Comparison of ENCODE assay signal across 2 cellular contexts in the genomic region with DNA sequence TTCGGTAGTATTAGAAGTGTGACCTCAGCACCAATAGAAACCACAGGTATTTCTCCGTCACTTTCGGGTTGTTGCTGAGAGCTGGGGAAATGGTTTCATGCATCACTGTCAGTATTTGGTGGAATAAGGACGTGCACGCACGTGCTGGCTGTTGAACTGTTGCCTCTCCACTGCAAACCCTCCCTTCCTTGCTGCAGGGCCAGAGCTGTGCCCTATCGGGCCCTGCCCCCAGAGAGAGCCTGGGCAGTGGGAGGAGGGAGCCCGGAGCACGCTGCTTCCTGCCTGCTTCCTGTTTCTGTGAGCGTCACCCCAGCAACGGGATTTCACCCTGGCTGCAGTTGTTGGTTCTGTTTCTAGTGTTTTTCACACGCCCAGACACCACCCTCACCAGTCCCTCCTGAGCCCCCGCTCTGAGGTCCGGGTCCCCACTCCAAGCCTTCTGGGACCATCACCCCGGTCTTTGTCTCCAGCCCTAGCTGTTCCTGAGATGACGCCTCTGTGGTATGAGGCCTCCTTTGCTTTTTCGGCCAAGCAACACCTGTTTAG.
TF ChIP-seq lines count a peak whose summit lies in the region.

No MANE protein-coding gene starts in this region.

TF ChIP-seq in GM23338, 12 proteins besides CTCF, POLR2A, EP300 and RAD21 (continued from another document):
- TF ChIP-seq, protein P1, sequence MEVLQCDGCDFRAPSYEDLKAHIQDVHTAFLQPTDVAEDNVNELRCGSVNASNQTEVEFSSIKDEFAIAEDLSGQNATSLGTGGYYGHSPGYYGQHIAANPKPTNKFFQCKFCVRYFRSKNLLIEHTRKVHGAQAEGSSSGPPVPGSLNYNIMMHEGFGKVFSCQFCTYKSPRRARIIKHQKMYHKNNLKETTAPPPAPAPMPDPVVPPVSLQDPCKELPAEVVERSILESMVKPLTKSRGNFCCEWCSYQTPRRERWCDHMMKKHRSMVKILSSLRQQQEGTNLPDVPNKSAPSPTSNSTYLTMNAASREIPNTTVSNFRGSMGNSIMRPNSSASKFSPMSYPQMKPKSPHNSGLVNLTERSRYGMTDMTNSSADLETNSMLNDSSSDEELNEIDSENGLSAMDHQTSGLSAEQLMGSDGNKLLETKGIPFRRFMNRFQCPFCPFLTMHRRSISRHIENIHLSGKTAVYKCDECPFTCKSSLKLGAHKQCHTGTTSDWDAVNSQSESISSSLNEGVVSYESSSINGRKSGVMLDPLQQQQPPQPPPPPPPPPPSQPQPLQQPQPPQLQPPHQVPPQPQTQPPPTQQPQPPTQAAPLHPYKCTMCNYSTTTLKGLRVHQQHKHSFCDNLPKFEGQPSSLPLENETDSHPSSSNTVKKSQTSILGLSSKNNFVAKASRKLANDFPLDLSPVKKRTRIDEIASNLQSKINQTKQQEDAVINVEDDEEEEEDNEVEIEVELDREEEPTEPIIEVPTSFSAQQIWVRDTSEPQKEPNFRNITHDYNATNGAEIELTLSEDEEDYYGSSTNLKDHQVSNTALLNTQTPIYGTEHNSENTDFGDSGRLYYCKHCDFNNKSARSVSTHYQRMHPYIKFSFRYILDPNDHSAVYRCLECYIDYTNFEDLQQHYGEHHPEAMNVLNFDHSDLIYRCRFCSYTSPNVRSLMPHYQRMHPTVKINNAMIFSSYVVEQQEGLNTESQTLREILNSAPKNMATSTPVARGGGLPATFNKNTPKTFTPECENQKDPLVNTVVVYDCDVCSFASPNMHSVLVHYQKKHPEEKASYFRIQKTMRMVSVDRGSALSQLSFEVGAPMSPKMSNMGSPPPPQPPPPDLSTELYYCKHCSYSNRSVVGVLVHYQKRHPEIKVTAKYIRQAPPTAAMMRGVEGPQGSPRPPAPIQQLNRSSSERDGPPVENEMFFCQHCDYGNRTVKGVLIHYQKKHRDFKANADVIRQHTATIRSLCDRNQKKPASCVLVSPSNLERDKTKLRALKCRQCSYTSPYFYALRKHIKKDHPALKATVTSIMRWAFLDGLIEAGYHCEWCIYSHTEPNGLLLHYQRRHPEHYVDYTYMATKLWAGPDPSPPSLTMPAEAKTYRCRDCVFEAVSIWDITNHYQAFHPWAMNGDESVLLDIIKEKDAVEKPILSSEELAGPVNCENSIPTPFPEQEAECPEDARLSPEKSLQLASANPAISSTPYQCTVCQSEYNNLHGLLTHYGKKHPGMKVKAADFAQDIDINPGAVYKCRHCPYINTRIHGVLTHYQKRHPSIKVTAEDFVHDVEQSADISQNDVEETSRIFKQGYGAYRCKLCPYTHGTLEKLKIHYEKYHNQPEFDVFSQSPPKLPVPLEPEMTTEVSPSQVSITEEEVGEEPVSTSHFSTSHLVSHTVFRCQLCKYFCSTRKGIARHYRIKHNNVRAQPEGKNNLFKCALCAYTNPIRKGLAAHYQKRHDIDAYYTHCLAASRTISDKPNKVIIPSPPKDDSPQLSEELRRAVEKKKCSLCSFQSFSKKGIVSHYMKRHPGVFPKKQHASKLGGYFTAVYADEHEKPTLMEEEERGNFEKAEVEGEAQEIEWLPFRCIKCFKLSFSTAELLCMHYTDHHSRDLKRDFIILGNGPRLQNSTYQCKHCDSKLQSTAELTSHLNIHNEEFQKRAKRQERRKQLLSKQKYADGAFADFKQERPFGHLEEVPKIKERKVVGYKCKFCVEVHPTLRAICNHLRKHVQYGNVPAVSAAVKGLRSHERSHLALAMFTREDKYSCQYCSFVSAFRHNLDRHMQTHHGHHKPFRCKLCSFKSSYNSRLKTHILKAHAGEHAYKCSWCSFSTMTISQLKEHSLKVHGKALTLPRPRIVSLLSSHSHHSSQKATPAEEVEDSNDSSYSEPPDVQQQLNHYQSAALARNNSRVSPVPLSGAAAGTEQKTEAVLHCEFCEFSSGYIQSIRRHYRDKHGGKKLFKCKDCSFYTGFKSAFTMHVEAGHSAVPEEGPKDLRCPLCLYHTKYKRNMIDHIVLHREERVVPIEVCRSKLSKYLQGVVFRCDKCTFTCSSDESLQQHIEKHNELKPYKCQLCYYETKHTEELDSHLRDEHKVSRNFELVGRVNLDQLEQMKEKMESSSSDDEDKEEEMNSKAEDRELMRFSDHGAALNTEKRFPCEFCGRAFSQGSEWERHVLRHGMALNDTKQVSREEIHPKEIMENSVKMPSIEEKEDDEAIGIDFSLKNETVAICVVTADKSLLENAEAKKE (CRISPR knock-in tag; IDR thresholded peaks at IDR 0.05) = no peak
- no peak for TF ChIP-seq STAT1 (IDR thresholded peaks at IDR 0.05; ENCODE audit: unreplicated experiment)
- no peak for TF ChIP-seq CREB1 (CRISPR knock-in tag; IDR thresholded peaks at IDR 0.05; ENCODE audit: low read depth)
- TF ChIP-seq, protein P2, sequence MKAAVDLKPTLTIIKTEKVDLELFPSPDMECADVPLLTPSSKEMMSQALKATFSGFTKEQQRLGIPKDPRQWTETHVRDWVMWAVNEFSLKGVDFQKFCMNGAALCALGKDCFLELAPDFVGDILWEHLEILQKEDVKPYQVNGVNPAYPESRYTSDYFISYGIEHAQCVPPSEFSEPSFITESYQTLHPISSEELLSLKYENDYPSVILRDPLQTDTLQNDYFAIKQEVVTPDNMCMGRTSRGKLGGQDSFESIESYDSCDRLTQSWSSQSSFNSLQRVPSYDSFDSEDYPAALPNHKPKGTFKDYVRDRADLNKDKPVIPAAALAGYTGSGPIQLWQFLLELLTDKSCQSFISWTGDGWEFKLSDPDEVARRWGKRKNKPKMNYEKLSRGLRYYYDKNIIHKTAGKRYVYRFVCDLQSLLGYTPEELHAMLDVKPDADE (IDR thresholded peaks at IDR 0.05) = no peak
- TF ChIP-seq JUNB (IDR thresholded peaks at IDR 0.05; ENCODE audit: unreplicated experiment) = no peak
- no peak for TF ChIP-seq REST (IDR thresholded peaks at IDR 0.05; ENCODE audit: unreplicated experiment)
- no peak for TF ChIP-seq ZNF114 (CRISPR knock-in tag; IDR thresholded peaks at IDR 0.05)
- no peak for TF ChIP-seq ZNF331 (CRISPR knock-in tag; IDR thresholded peaks at IDR 0.05; ENCODE audit: low read depth)
- TF ChIP-seq POLR2AphosphoS5 (IDR thresholded peaks at IDR 0.05; ENCODE audit: low read depth) = no peak

TF ChIP-seq in GM12878, 131 proteins besides CTCF, POLR2A, EP300 and RAD21 (continued from another document and continues in another):
- peak; percentile 95 to 96 for TF ChIP-seq BHLHE40 (IDR thresholded peaks at IDR 0.05; ENCODE audit: borderline replicate concordance in 1 of 2, low read depth in 2 of 2, low read length in 1 of 2)
- TF ChIP-seq ATF2 (IDR thresholded peaks at IDR 0.05; ENCODE audit: low read length) = no peak
- TF ChIP-seq KLF5 (IDR thresholded peaks at IDR 0.05; ENCODE audit: partially characterized antibody) = peak; percentile 67
- no peak for TF ChIP-seq CBX5 (IDR thresholded peaks at IDR 0.05; ENCODE audit: low read depth)
- no peak for TF ChIP-seq PAX8 (IDR thresholded peaks at IDR 0.05)
- 0 out of 2 replicates have a peak, but pooled peaks have one; percentile 52 for TF ChIP-seq HDGF (IDR thresholded peaks at IDR 0.05)
- TF ChIP-seq ZZZ3 (IDR thresholded peaks at IDR 0.05; ENCODE audit: control insufficient read depth, insufficient read length, low read depth) = no peak
- TF ChIP-seq SIX5 (IDR thresholded peaks at IDR 0.05; ENCODE audit: low read depth, low read length, severe bottlenecking) = no peak
- TF ChIP-seq EGR1 (IDR thresholded peaks at IDR 0.05; ENCODE audit: borderline replicate concordance in 1 of 2, low read depth in 2 of 2, low read length in 2 of 2) = no peak; a peak in 1 of 3 replicates
- no peak for TF ChIP-seq SREBF1 (IDR thresholded peaks at IDR 0.05; ENCODE audit: low read length)
- no peak for TF ChIP-seq SMAD1 (IDR thresholded peaks at IDR 0.05; ENCODE audit: low read depth, partially characterized antibody)
- TF ChIP-seq HDAC6 (IDR thresholded peaks at IDR 0.05; ENCODE audit: unreplicated experiment) = no peak
- TF ChIP-seq SMARCA5 (IDR thresholded peaks at IDR 0.05) = no peak
- TF ChIP-seq CREB1 (IDR thresholded peaks at IDR 0.05; ENCODE audit: low read depth) = peak; percentile 87
- TF ChIP-seq PRDM15 (CRISPR knock-in tag; IDR thresholded peaks at IDR 0.05) = no peak
- TF ChIP-seq POLR2AphosphoS2 (IDR thresholded peaks at IDR 0.05; ENCODE audit: low read depth, low read length) = no peak
- TF ChIP-seq MXI1 (IDR thresholded peaks at IDR 0.05; ENCODE audit: low read depth, low read length) = peak; percentile 99
- TF ChIP-seq, protein P3, sequence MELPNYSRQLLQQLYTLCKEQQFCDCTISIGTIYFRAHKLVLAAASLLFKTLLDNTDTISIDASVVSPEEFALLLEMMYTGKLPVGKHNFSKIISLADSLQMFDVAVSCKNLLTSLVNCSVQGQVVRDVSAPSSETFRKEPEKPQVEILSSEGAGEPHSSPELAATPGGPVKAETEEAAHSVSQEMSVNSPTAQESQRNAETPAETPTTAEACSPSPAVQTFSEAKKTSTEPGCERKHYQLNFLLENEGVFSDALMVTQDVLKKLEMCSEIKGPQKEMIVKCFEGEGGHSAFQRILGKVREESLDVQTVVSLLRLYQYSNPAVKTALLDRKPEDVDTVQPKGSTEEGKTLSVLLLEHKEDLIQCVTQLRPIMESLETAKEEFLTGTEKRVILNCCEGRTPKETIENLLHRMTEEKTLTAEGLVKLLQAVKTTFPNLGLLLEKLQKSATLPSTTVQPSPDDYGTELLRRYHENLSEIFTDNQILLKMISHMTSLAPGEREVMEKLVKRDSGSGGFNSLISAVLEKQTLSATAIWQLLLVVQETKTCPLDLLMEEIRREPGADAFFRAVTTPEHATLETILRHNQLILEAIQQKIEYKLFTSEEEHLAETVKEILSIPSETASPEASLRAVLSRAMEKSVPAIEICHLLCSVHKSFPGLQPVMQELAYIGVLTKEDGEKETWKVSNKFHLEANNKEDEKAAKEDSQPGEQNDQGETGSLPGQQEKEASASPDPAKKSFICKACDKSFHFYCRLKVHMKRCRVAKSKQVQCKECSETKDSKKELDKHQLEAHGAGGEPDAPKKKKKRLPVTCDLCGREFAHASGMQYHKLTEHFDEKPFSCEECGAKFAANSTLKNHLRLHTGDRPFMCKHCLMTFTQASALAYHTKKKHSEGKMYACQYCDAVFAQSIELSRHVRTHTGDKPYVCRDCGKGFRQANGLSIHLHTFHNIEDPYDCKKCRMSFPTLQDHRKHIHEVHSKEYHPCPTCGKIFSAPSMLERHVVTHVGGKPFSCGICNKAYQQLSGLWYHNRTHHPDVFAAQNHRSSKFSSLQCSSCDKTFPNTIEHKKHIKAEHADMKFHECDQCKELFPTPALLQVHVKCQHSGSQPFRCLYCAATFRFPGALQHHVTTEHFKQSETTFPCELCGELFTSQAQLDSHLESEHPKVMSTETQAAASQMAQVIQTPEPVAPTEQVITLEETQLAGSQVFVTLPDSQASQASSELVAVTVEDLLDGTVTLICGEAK (IDR thresholded peaks at IDR 0.05; ENCODE audit: borderline replicate concordance) = 0 out of 2 replicates have a peak, but pooled peaks have one; percentile 32
- peak; percentile 73 for TF ChIP-seq SP1 (IDR thresholded peaks at IDR 0.05; ENCODE audit: low read depth, low read length)
- no peak for TF ChIP-seq SREBF2 (IDR thresholded peaks at IDR 0.05; ENCODE audit: low read length)
- peak; percentile 76 for TF ChIP-seq MYC (IDR thresholded peaks at IDR 0.05; ENCODE audit: insufficient read depth, insufficient read length, insufficient replicate concordance, low read length, severe bottlenecking)
- peak; percentile 64 for TF ChIP-seq LARP7 (IDR thresholded peaks at IDR 0.05)
- no peak for TF ChIP-seq SRF (IDR thresholded peaks at IDR 0.05; ENCODE audit: low read depth in 2 of 2, low read length in 2 of 2)
- no peak for TF ChIP-seq ZBED1 (IDR thresholded peaks at IDR 0.05; ENCODE audit: borderline replicate concordance)
- TF ChIP-seq, protein P4, sequence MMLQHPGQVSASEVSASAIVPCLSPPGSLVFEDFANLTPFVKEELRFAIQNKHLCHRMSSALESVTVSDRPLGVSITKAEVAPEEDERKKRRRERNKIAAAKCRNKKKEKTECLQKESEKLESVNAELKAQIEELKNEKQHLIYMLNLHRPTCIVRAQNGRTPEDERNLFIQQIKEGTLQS (IDR thresholded peaks at IDR 0.05; ENCODE audit: borderline replicate concordance, extremely low read depth, low read depth, low read length) = no peak
- peak; percentile 74; the same call in 1 of the 2 replicates for TF ChIP-seq ZNF207 (IDR thresholded peaks at IDR 0.05; ENCODE audit: borderline replicate concordance)
- TF ChIP-seq FOXK2 (IDR thresholded peaks at IDR 0.05) = peak; percentile 57; the same call in 1 of the 2 replicates
- no peak for TF ChIP-seq TARDBP (IDR thresholded peaks at IDR 0.05; ENCODE audit: borderline replicate concordance)
- no peak for TF ChIP-seq CEBPB (IDR thresholded peaks at IDR 0.05; ENCODE audit: borderline replicate concordance in 1 of 2, low read depth in 2 of 2, low read length in 2 of 2)
- TF ChIP-seq ZNF24 (IDR thresholded peaks at IDR 0.05) = no peak
- TF ChIP-seq NRF1 (conservative IDR thresholded peaks at IDR 0.05; ENCODE audit: low read depth, low read length) = no peak
